Comparison of ENCODE assay signal across 8 cellular contexts in the genomic region with DNA sequence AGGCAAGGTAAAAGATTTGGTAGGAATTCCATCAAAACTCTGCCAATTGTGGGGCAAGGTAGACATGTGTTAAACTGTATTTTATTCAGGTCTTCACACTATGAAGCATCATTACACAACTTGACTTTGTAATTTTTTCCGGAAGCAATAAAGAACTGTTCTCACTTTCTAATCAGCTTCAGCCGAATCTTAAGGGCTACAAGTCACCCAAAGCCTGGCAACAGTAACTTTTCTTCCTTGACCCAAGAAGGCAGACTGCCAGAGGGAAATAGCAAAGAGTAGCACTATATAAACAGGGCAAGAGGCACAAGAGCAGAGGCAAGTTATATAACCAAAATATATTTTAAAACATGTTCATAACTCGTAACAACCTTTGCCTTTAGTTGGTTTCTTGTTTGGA. TPM values are rescaled to one million over a fixed set of nuclear protein-coding genes. Genes with fewer than 3 reads are reported as not detected.
DNase-seq lines count a peak whose midpoint lies in the region; ATAC-seq and TF ChIP-seq lines count a peak whose summit lies in the region.

No MANE protein-coding gene starts in this region.

- peaks cover 5 to 13% of the 10 kb centered on the region in 2 experiments; a peak in 3 of 4 replicates for H3K79me1 ChIP-seq in IMR-90 (ENCODE audit: low read depth in 1 of 2, low read length in 2 of 2)

- H3K4me3 Mint-ChIP-seq in CD8-positive, alpha-beta T cell, result peak overlapping the region; percentile 95
- peak overlapping the region; percentile 96 for H3K4me3 Mint-ChIP-seq in activated CD4-positive, alpha-beta memory T cell treated with anti-CD3 and anti-CD28 coated beads, Interleukin-2, amount 10 ng/mL, durations not matched to agents 7 days and 5 days

- no peak overlapping the region for H4K5ac ChIP-seq in IMR-90 (ENCODE audit: low read depth, low read length)

- H2AK9ac ChIP-seq in IMR-90 (replicated peaks; ENCODE audit: low read depth, low read length, poor library complexity), result no peak overlapping the region

- no peak overlapping the region for H2BK120ac ChIP-seq in IMR-90 (ENCODE audit: low read depth, low read length)

- no peak for TF ChIP-seq RAD21 in IMR-90 (IDR thresholded peaks at IDR 0.05; ENCODE audit: low read length)

- TF ChIP-seq POLR2A in IMR-90 (IDR thresholded peaks at IDR 0.05; ENCODE audit: low read depth, low read length), result no peak
- no peak for TF ChIP-seq POLR2A in gastrocnemius medialis (IDR thresholded peaks at IDR 0.05)

- H3K36me3 ChIP-seq in CD8-positive, alpha-beta T cell (ENCODE audit: insufficient read depth, low read length), result peaks cover 12% of the 10 kb centered on the region
- H3K36me3 ChIP-seq in IMR-90 (ENCODE audit: control insufficient read depth, insufficient read depth, low read length) (peaks cover 7% of the 10 kb centered on the region; the same call in 1 of the 2 replicates), gastrocnemius medialis (peaks cover 0 to 23% of the 10 kb centered on the region in 2 donors)

- CTCF ChIA-PET in CD8-positive, alpha-beta T cell (lab: Charles Lee), result interaction anchor here (1.8 kb wide), 1 partner anchor 16 kb away, joined by 7 read pairs; no protein-coding TSS in a partner anchor
- CTCF ChIA-PET in IMR-90 (lab: Yijun Ruan, JAX), result interaction anchor here (0.6 to 1.2 kb wide), 2 partner anchors 11 to 720 kb away, joined by 3 to 4 read pairs; no protein-coding TSS in a partner anchor
- CTCF ChIA-PET in activated CD4-positive, alpha-beta memory T cell treated with anti-CD3 and anti-CD28 coated beads, Interleukin-2, amount 10 ng/mL, durations not matched to agents 7 days and 5 days (lab: Charles Lee), result interaction anchor here (0.7 to 1.9 kb wide), 3 partner anchors 23 to 175 kb away, joined by 3 to 4 read pairs (median 3); no protein-coding TSS in a partner anchor

- peak overlapping the region; percentile 96 for H3K27ac ChIP-seq in CD8-positive, alpha-beta T cell (ENCODE audit: low read depth, low read length)
- peak overlapping the region; percentile 15; the same call in 1 of the 2 replicates for H3K27ac ChIP-seq in IMR-90 (ENCODE audit: insufficient read depth, low read length)
- peak overlapping the region; percentile 93 to 99 (median 96) for H3K27ac ChIP-seq in gastrocnemius medialis

- peaks cover 39% of the 10 kb centered on the region for H3K36me3 Mint-ChIP-seq in CD8-positive, alpha-beta T cell
- peaks cover 25% of the 10 kb centered on the region for H3K36me3 Mint-ChIP-seq in activated CD4-positive, alpha-beta memory T cell treated with anti-CD3 and anti-CD28 coated beads, Interleukin-2, amount 10 ng/mL, durations not matched to agents 7 days and 5 days (ENCODE audit: low read depth)

- H3K18ac ChIP-seq in IMR-90 (ENCODE audit: low read depth, low read length), result peak overlapping the region; percentile 24; the same call in 1 of the 2 replicates

- H3K4me2 ChIP-seq in IMR-90 (ENCODE audit: low read depth, low read length), result peak overlapping the region; percentile 78

- no peak overlapping the region for H2AK5ac ChIP-seq in IMR-90 (ENCODE audit: low read depth, low read length)

- H2AFZ ChIP-seq in IMR-90 (replicated peaks; ENCODE audit: low read length, poor library complexity), result no peak overlapping the region

- WGBS in IMR-90 (ENCODE audit: extremely low coverage in 2 of 2, insufficient read length in 1 of 2), 2 experiments, result no CpG with 5 or more reads among the region's 3 CpGs

- peak overlapping the region; percentile 96 for H3K27ac Mint-ChIP-seq in CD8-positive, alpha-beta T cell
- H3K27ac Mint-ChIP-seq in activated CD4-positive, alpha-beta memory T cell treated with anti-CD3 and anti-CD28 coated beads, Interleukin-2, amount 10 ng/mL, durations not matched to agents 7 days and 5 days, result peak overlapping the region; percentile 98

- no peaks in the 10 kb centered on the region for H3K9me1 ChIP-seq in IMR-90 (ENCODE audit: insufficient read depth, low read length)

- peak overlapping the region; percentile 98; the same call in 1 of the 2 replicates for H3K9ac ChIP-seq in IMR-90 (ENCODE audit: low read depth, low read length)

- in situ Hi-C loops in IMR-90 (cut with MboI; ENCODE audit: low sequenced_read_pairs) (no loop called here), gastrocnemius medialis (cut with MboI; ENCODE audit: low sequenced_read_pairs in 4 of 4) (no loop called here)

- H3K4ac ChIP-seq in IMR-90 (ENCODE audit: low read depth, low read length), result no peak overlapping the region

- H4K91ac ChIP-seq in IMR-90 (ENCODE audit: insufficient read depth, low read depth, low read length), result no peak overlapping the region

- H3K4me3 ChIP-seq in CD8-positive, alpha-beta T cell (ENCODE audit: low read depth, low read length), result peak overlapping the region; percentile 84
- H3K4me3 ChIP-seq in IMR-90 (ENCODE audit: insufficient read depth, low read depth, low read length), result peak overlapping the region; percentile 77
- peak overlapping the region; percentile 73 to 95 (median 76) for H3K4me3 ChIP-seq in gastrocnemius medialis

- no peak overlapping the region for H2BK20ac ChIP-seq in IMR-90 (ENCODE audit: low read depth, low read length)

- intact Hi-C loops in CD8-positive, alpha-beta T cell (cut with DNase I, micrococcal nuclease), result loop anchor here (2.0 to 5.0 kb wide), 8 partner anchors 35 to 1225 kb away; partner anchors contain the start of genes BNIP2 (in 2 of the 2), CCNB2 (in 2 of the 2), ADAM10 (in 1 of the 2) and GTF2A2 (in 1 of the 2)
- intact Hi-C loops in IMR-90 (cut with micrococcal nuclease), result loop anchor here (2.0 to 5.0 kb wide), 2 partner anchors 160 to 705 kb away; partner anchors contain the start of gene MINDY2
- intact Hi-C loops in gastrocnemius medialis (cut with DNase I; ENCODE audit: low total_unique reads), result loop anchor here (2.0 to 5.0 kb wide), 5 partner anchors 185 to 1225 kb away; partner anchors contain the start of genes ADAM10, MYO1E and POLR2M

- peak overlapping the region; percentile 24; the same call in 1 of the 2 replicates for H3K14ac ChIP-seq in IMR-90 (replicated peaks; ENCODE audit: low read depth, low read length)

- peaks cover 9% of the 10 kb centered on the region; the same call in 1 of the 2 replicates for H4K20me1 ChIP-seq in IMR-90 (ENCODE audit: insufficient read depth, low read length)

- POLR2A ChIA-PET in CD8-positive, alpha-beta T cell (lab: Charles Lee), result interaction anchor here (0.5 to 0.8 kb wide), 2 partner anchors 161 to 1500 kb away, joined by 3 to 4 read pairs; partner anchors contain the start of gene MINDY2
- POLR2A ChIA-PET in IMR-90 (lab: Charles Lee; ENCODE audit: unreplicated experiment), result no interaction called here
- POLR2A ChIA-PET in activated CD4-positive, alpha-beta memory T cell treated with anti-CD3 and anti-CD28 coated beads, Interleukin-2, amount 10 ng/mL, durations not matched to agents 7 days and 5 days (lab: Charles Lee), result interaction anchor here (0.5 to 3.9 kb wide), 15 partner anchors 10 to 1109 kb away, joined by 3 to 17 read pairs (median 3); partner anchors contain the start of genes ADAM10, GTF2A2 and MINDY2

- H3K27me3 Mint-ChIP-seq in CD8-positive, alpha-beta T cell (ENCODE audit: low read depth), result no peaks in the 10 kb centered on the region
- no peaks in the 10 kb centered on the region for H3K27me3 Mint-ChIP-seq in activated CD4-positive, alpha-beta memory T cell treated with anti-CD3 and anti-CD28 coated beads, Interleukin-2, amount 10 ng/mL, durations not matched to agents 7 days and 5 days

- no peak overlapping the region for H4K8ac ChIP-seq in IMR-90 (ENCODE audit: low read depth in 2 of 2, low read length in 2 of 2)

- H3K4me1 Mint-ChIP-seq in CD8-positive, alpha-beta T cell (ENCODE audit: low read depth), result peaks cover 39% of the 10 kb centered on the region
- peaks cover 26% of the 10 kb centered on the region for H3K4me1 Mint-ChIP-seq in activated CD4-positive, alpha-beta memory T cell treated with anti-CD3 and anti-CD28 coated beads, Interleukin-2, amount 10 ng/mL, durations not matched to agents 7 days and 5 days

- no peaks in the 10 kb centered on the region for H3K9me3 ChIP-seq in CD8-positive, alpha-beta T cell (ENCODE audit: low read length)
- H3K9me3 ChIP-seq in IMR-90 (ENCODE audit: control insufficient read depth, insufficient read depth, low read length) (no peaks in the 10 kb centered on the region), gastrocnemius medialis (no peaks in the 10 kb centered on the region)

- H3K23ac ChIP-seq in IMR-90 (ENCODE audit: low read depth, low read length), result peak overlapping the region; percentile 14; the same call in 1 of the 2 replicates

- H3K9me3 Mint-ChIP-seq in CD8-positive, alpha-beta T cell, result no peaks in the 10 kb centered on the region
- H3K9me3 Mint-ChIP-seq in activated CD4-positive, alpha-beta memory T cell treated with anti-CD3 and anti-CD28 coated beads, Interleukin-2, amount 10 ng/mL, durations not matched to agents 7 days and 5 days, result no peaks in the 10 kb centered on the region

- dilution Hi-C loops in IMR-90 (cut with HindIII; ENCODE audit: low sequenced_read_pairs, unreplicated experiment), result no loop called here

- no peaks in the 10 kb centered on the region for H3K27me3 ChIP-seq in CD8-positive, alpha-beta T cell (ENCODE audit: insufficient read depth, low read length)
- H3K27me3 ChIP-seq in IMR-90 (ENCODE audit: control insufficient read depth, insufficient read depth, low read length), result no peaks in the 10 kb centered on the region
- H3K27me3 ChIP-seq in gastrocnemius medialis, result no peaks in the 10 kb centered on the region

- H3K56ac ChIP-seq in IMR-90 (ENCODE audit: extremely low read depth, insufficient read depth, low read length), result peak overlapping the region; percentile 89; the same call in 1 of the 2 replicates

- no peak for ATAC-seq in CD8-positive, alpha-beta T cell
- ATAC-seq in IMR-90 (ENCODE audit: low read depth), result no peak
- ATAC-seq in gastrocnemius medialis, result no peak
- no peak for ATAC-seq in GM21360 (IDR thresholded peaks at IDR 0.05; ENCODE audit: unreplicated experiment)

- no peak for TF ChIP-seq CTCF in CD8-positive, alpha-beta T cell (IDR thresholded peaks at IDR 0.05)
- TF ChIP-seq CTCF in IMR-90 (conservative IDR thresholded peaks at IDR 0.05; ENCODE audit: low read depth, low read length) (no peak), gastrocnemius medialis (IDR thresholded peaks at IDR 0.05 in 4 of 5, conservative IDR thresholded peaks at IDR 0.05 in 1 of 5) (no peak)

- DNase-seq in CD8-positive, alpha-beta T cell, result no peak
- peak; percentile 63 for DNase-seq in IMR-90
- no peak for DNase-seq in activated CD4-positive, alpha-beta memory T cell treated with anti-CD3 and anti-CD28 coated beads, Interleukin-2, amount 10 ng/mL, durations not matched to agents 7 days and 5 days
- peak; percentile 27 for DNase-seq in hepatic stellate cell (ENCODE audit: low spot score)
- DNase-seq in gastrocnemius medialis, result peak in 1 of 2 donors; percentile 17
- no peak for DNase-seq in iPS-NIHi11 (ENCODE audit: low spot score)
- no peak for DNase-seq in activated CD8-positive, alpha-beta memory T cell treated with anti-CD3 and anti-CD28 coated beads for 24 hours

- H3K4me1 ChIP-seq in CD8-positive, alpha-beta T cell (ENCODE audit: insufficient read depth, low read length), result peaks cover 22% of the 10 kb centered on the region
- no peaks in the 10 kb centered on the region; the same call in 1 of the 2 replicates for H3K4me1 ChIP-seq in IMR-90 (ENCODE audit: control insufficient read depth, insufficient read depth, low read length)
- peaks cover 13 to 26% of the 10 kb centered on the region in 2 donors for H3K4me1 ChIP-seq in gastrocnemius medialis

- H2BK15ac ChIP-seq in IMR-90 (ENCODE audit: low read depth, low read length), result no peak overlapping the region

- BruUV-seq in IMR-90 (replicated peaks; lab: Mats Ljungman, UMichigan), result TSS peak; percentile 51

- H2BK5ac ChIP-seq in IMR-90 (ENCODE audit: low read depth, low read length, poor library complexity, severe bottlenecking), result peak overlapping the region; percentile 96

RNA-seq across cellular contexts. Expression of gene SLTM, which starts 1.5 kb away (rescaled TPM):
- total RNA-seq in CD8-positive, alpha-beta T cell, result 100 to 1,000 TPM; 189 to 201 TPM
- total RNA-seq in IMR-90 (2012; rRNA removed), result 36.0 and 66.7 TPM in 2 replicates
- polyA plus RNA-seq in IMR-90 (2012; rRNA removed), result 47.2 and 57.6 TPM in 2 replicates
- polyA plus RNA-seq in IMR-90 (2012; cell fraction: cytosol; rRNA removed), result 8.8 and 10.4 TPM in 2 replicates
- polyA plus RNA-seq in IMR-90 (2012; cell fraction: nucleus; rRNA removed; ENCODE audit: low replicate concordance), result 43.5 and 185 TPM in 2 replicates
- 100 to 1,000 TPM; 108 to 117 TPM for total RNA-seq in activated CD4-positive, alpha-beta memory T cell treated with anti-CD3 and anti-CD28 coated beads, Interleukin-2, amount 10 ng/mL, durations not matched to agents 7 days and 5 days
- 10 to 100 TPM; 46.5 to 76.2 (median 60.9) TPM for total RNA-seq in gastrocnemius medialis

RNA-seq across cellular contexts. Expression of gene RNF111, which starts 55.5 kb away (rescaled TPM):
- total RNA-seq in CD8-positive, alpha-beta T cell, result 10 to 100 TPM; 25.2 to 28.4 TPM
- total RNA-seq in IMR-90 (2012; rRNA removed) (17.2 and 20.1 TPM in 2 replicates), gastrocnemius medialis (10 to 100 TPM; 14.5 to 18.4 (median 15.8) TPM)
- polyA plus RNA-seq in IMR-90 (2012; rRNA removed), result 13.5 and 14.0 TPM in 2 replicates
- polyA plus RNA-seq in IMR-90 (2012; cell fraction: cytosol; rRNA removed), result 3.1 and 6.1 TPM in 2 replicates
- 14.5 and 29.6 TPM in 2 replicates for polyA plus RNA-seq in IMR-90 (2012; cell fraction: nucleus; rRNA removed; ENCODE audit: low replicate concordance)
- total RNA-seq in activated CD4-positive, alpha-beta memory T cell treated with anti-CD3 and anti-CD28 coated beads, Interleukin-2, amount 10 ng/mL, durations not matched to agents 7 days and 5 days, result 10 to 100 TPM; 32.3 to 37.2 TPM

Comparison
In these comparisons a context has a peak if more than half of its experiments do, and no peak if none do; other contexts are left out.
1. DNase-seq: peak in IMR-90 (single experiment) and hepatic stellate cell (single experiment); none in CD8-positive, alpha-beta T cell (0 of 7), activated CD4-positive, alpha-beta memory T cell treated with anti-CD3 and anti-CD28 coated beads, Interleukin-2, amount 10 ng/mL, durations not matched to agents 7 days and 5 days (single experiment), iPS-NIHi11 (single experiment) and activated CD8-positive, alpha-beta memory T cell treated with anti-CD3 and anti-CD28 coated beads for 24 hours (single experiment).
2. H3K27ac ChIP-seq: peak in every context shown above with its lines; median percentile 96 in CD8-positive, alpha-beta T cell; 96 in gastrocnemius medialis; 15 in IMR-90.
3. Peak in every context shown above with its lines, with median percentiles within 50 percentile points of each other: H3K4me3 ChIP-seq.